Comparison of ENCODE assay signal across 8 cellular contexts in the genomic region with DNA sequence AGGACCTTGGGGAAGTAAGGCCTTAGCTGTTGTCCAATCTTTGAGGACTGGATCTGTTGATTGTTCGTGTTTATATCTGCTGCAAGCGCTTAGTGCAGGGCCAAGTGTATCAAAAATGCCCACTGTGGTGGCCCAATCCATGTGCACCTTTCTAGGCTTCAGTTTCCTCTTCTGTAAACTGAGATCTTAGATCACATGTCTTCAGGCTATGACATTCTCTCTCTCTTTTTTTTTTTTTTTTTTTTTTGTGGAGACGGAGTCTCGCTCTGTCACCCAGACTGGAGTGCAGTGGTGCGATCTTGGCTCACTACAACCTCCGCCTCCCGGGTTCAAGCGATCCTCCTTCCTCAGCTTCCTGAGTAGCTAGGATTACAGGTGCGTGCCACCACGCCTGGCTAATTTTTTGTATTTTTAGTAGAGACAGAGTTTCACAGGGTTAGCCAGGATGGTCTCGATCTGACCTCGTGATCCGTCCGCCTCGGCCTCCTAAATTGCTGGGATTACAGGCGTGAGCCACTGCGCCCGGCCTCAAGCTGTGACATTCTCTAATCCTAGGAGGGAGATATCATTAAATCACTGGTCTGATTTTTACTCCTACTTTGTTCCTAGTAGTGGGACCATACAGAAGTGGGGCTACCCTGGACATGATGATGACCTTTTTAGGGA. TPM values are rescaled to one million over a fixed set of nuclear protein-coding genes. Genes with fewer than 3 reads are reported as not detected.
DNase-seq lines count a peak whose midpoint lies in the region; TF ChIP-seq lines count a peak whose summit lies in the region.
"Not testable (repeated sequence)": the region's sequence is repeated elsewhere in the genome, so short reads cannot be mapped to it uniquely, and the experiment has no call there.

No MANE protein-coding gene starts in this region.

- BruUV-seq in OCI-LY7 (replicated peaks; lab: Mats Ljungman, UMichigan) = not testable (repeated sequence)

- CTCF ChIA-PET in HEK293 (lab: Yijun Ruan, JAX) = interaction anchor here (0.8 kb wide), 1 partner anchor 10 kb away, joined by 3 read pairs; no protein-coding TSS in a partner anchor
- CTCF ChIA-PET in OCI-LY7 (lab: Charles Lee; ENCODE audit: unreplicated experiment) = not testable (repeated sequence)

- H3K9ac ChIP-seq in BLaER1 treated with 17β-estradiol and CSF1 and Interleukin-3, amounts not matched to agents 10 nM and 100 nM = peak overlapping the region in 5 of 11 experiments; percentile 11 to 48 (median 34); a peak in 4 of 22 replicates

- peak overlapping the region in 1 of 11 experiments; percentile 11; a peak in 1 of 22 replicates for H3K27ac ChIP-seq in BLaER1 treated with 17β-estradiol and CSF1 and Interleukin-3, amounts not matched to agents 10 nM and 100 nM
- not testable (repeated sequence) for H3K27ac ChIP-seq in HEK293 (ENCODE audit: extremely low read depth, low read depth, low read length); OCI-LY7 (ENCODE audit: low read depth, low read length, poor library complexity, severe bottlenecking)

- not testable (repeated sequence) for H3K9me3 ChIP-seq in BLaER1 treated with 17β-estradiol and CSF1 and Interleukin-3, amounts not matched to agents 10 nM and 100 nM (replicated peaks in 1 of 11); HEK293 (ENCODE audit: control insufficient read depth, insufficient read depth, low read depth, low read length); OCI-LY7 (ENCODE audit: low read length)

- peak overlapping the region; percentile 52 to 96 (median 91) for H3K4me2 ChIP-seq in BLaER1 treated with 17β-estradiol and CSF1 and Interleukin-3, amounts not matched to agents 10 nM and 100 nM
- peak overlapping the region; percentile 45 for H3K4me2 ChIP-seq in OCI-LY7 (ENCODE audit: low read length)

- not testable (repeated sequence) for H2AFZ ChIP-seq in OCI-LY7 (ENCODE audit: low read length)

- H3K9me2 ChIP-seq in OCI-LY7 (ENCODE audit: insufficient read depth, low read length) = not testable (repeated sequence)

- not testable (repeated sequence) for TF ChIP-seq CTCF in HEK293 (tag by site-specific recombination; IDR thresholded peaks at IDR 0.05); OCI-LY7 (conservative IDR thresholded peaks at IDR 0.05; ENCODE audit: low read length); brain (conservative IDR thresholded peaks at IDR 0.05); neural crest cell (conservative IDR thresholded peaks at IDR 0.05); type B pancreatic cell (conservative IDR thresholded peaks at IDR 0.05)

- peaks cover 61% of the 10 kb centered on the region for H3K79me2 ChIP-seq in OCI-LY7 (ENCODE audit: insufficient read depth, low read depth, low read length)

- H3K4me1 Mint-ChIP-seq in activated T-cell treated with anti-CD3 and anti-CD28 coated beads, Interleukin-2, amount 50 U/mL, for 24 hours (ENCODE audit: low read depth) = peaks cover 63% of the 10 kb centered on the region
- H3K4me1 Mint-ChIP-seq in brain (peaks cover 75% of the 10 kb centered on the region), neural crest cell (peaks cover 65% of the 10 kb centered on the region), type B pancreatic cell (ENCODE audit: unreplicated experiment) (peaks cover 59% of the 10 kb centered on the region)

- intact Hi-C loops in OCI-LY7 (cut with micrococcal nuclease; ENCODE audit: unreplicated experiment) = loop anchor here (10.0 kb wide), 1 partner anchor 602 kb away; no protein-coding TSS in a partner anchor

- not testable (repeated sequence) for H3K27me3 ChIP-seq in BLaER1 treated with 17β-estradiol and CSF1 and Interleukin-3, amounts not matched to agents 10 nM and 100 nM

- H3K4me3 ChIP-seq in BLaER1 treated with 17β-estradiol and CSF1 and Interleukin-3, amounts not matched to agents 10 nM and 100 nM = peak overlapping the region in 1 of 10 experiments; percentile 4; a peak in 2 of 20 replicates
- not testable (repeated sequence) for H3K4me3 ChIP-seq in HEK293 (ENCODE audit: low read depth, low read length)
- H3K4me3 ChIP-seq in OCI-LY7 (ENCODE audit: low read depth, low read length, poor library complexity, severe bottlenecking) = peak overlapping the region; percentile 14

- not testable (repeated sequence) for H3K27ac Mint-ChIP-seq in activated T-cell treated with anti-CD3 and anti-CD28 coated beads, Interleukin-2, amount 50 U/mL, for 24 hours; neural crest cell (ENCODE audit: unreplicated experiment)
- H3K27ac Mint-ChIP-seq in brain (peak overlapping the region in 3 of 5 experiments; percentile 88 to 93 (median 92)), type B pancreatic cell (peak overlapping the region; percentile 87)

- POLR2A ChIA-PET in HEK293 (lab: Yijun Ruan, JAX) (interaction anchor here (0.7 kb wide), 1 partner anchor 154 kb away, joined by 4 read pairs; no protein-coding TSS in a partner anchor), OCI-LY7 (lab: Charles Lee) (interaction anchor here (0.7 kb wide), 1 partner anchor 51 kb away, joined by 6 read pairs; no protein-coding TSS in a partner anchor)

- peaks cover 71% of the 10 kb centered on the region for H3K36me3 Mint-ChIP-seq in activated T-cell treated with anti-CD3 and anti-CD28 coated beads, Interleukin-2, amount 50 U/mL, for 24 hours (ENCODE audit: low read depth)
- H3K36me3 Mint-ChIP-seq in brain (peaks cover 11% of the 10 kb centered on the region), type B pancreatic cell (peaks cover 15% of the 10 kb centered on the region)
- H3K36me3 Mint-ChIP-seq in neural crest cell (ENCODE audit: low read depth) = not testable (repeated sequence)

- H3K27me3 Mint-ChIP-seq in activated T-cell treated with anti-CD3 and anti-CD28 coated beads, Interleukin-2, amount 50 U/mL, for 24 hours; neural crest cell (ENCODE audit: low read depth); type B pancreatic cell: not testable (repeated sequence)
- peaks cover 17% of the 10 kb centered on the region for H3K27me3 Mint-ChIP-seq in brain

- peaks cover 55 to 78% (median 71%) of the 10 kb centered on the region in 10 experiments for H3K4me1 ChIP-seq in BLaER1 treated with 17β-estradiol and CSF1 and Interleukin-3, amounts not matched to agents 10 nM and 100 nM
- peaks cover 13% of the 10 kb centered on the region for H3K4me1 ChIP-seq in HEK293 (ENCODE audit: control insufficient read depth, insufficient read depth, low read length)
- H3K4me1 ChIP-seq in OCI-LY7 (ENCODE audit: insufficient read depth, low read length, poor library complexity, severe bottlenecking) = peaks cover 42% of the 10 kb centered on the region

- not testable (repeated sequence) for H4K20me1 ChIP-seq in BLaER1 treated with 17β-estradiol and CSF1 and Interleukin-3, amounts not matched to agents 10 nM and 100 nM; OCI-LY7 (ENCODE audit: insufficient read depth, low read length)

- H3K36me3 ChIP-seq in BLaER1 treated with 17β-estradiol and CSF1 and Interleukin-3, amounts not matched to agents 10 nM and 100 nM = peaks cover 0 to 22% (median 0%) of the 10 kb centered on the region in 11 experiments; a peak in 7 of 22 replicates
- not testable (repeated sequence) for H3K36me3 ChIP-seq in HEK293 (ENCODE audit: control insufficient read depth in 2 of 2, insufficient read depth in 1 of 2, low read length in 2 of 2)
- peaks cover 34% of the 10 kb centered on the region for H3K36me3 ChIP-seq in OCI-LY7 (ENCODE audit: insufficient read depth, low read length)

- not testable (repeated sequence) for H3K9me3 Mint-ChIP-seq in activated T-cell treated with anti-CD3 and anti-CD28 coated beads, Interleukin-2, amount 50 U/mL, for 24 hours; brain; neural crest cell; type B pancreatic cell

- DNase-seq in OCI-LY7 (ENCODE audit: low spot score); activated T-cell treated with anti-CD3 and anti-CD28 coated beads, Interleukin-2, amount 50 U/mL, for 24 hours; neural crest cell (ENCODE audit: low read depth, low spot score); type B pancreatic cell (ENCODE audit: extremely low spot score, unreplicated experiment): not testable (repeated sequence)
- peak; percentile 50 for DNase-seq in left kidney (ENCODE audit: low read depth, low spot score)

- H3K4me3 Mint-ChIP-seq in activated T-cell treated with anti-CD3 and anti-CD28 coated beads, Interleukin-2, amount 50 U/mL, for 24 hours = peak overlapping the region; percentile 85
- H3K4me3 Mint-ChIP-seq in brain (peak overlapping the region; percentile 31 to 95 (median 69)), neural crest cell (peak overlapping the region; percentile 93), type B pancreatic cell (peak overlapping the region; percentile 78)

TF ChIP-seq in HEK293, 187 proteins besides CTCF, POLR2A, EP300 and RAD21:
- TF ChIP-seq OSR2 (tag by site-specific recombination; IDR thresholded peaks at IDR 0.05) (0 out of 2 replicates have a peak, but pooled peaks have one; percentile 28), ZNF184 (tag by site-specific recombination; IDR thresholded peaks at IDR 0.05) (0 out of 2 replicates have a peak, but pooled peaks have one; percentile 46)
TF ChIP-seq in HEK293: peak in this region for 2; not testable (repeated sequence) for 185.

RNA-seq across cellular contexts. Expression of gene SFXN2, which starts 2.6 kb away (rescaled TPM):
- 26.9 and 38.1 TPM in 2 replicates for total RNA-seq in OCI-LY7 (2014; rRNA removed; shearing (Covaris generic))
- total RNA-seq in OCI-LY7 (2022) = 43.0 and 45.1 TPM in 2 replicates
- 5.7 TPM for polyA plus RNA-seq in brain (ENCODE audit: insufficient read depth, low read depth, low replicate concordance)
- total RNA-seq in neural crest cell = 36.6 and 38.2 TPM in 2 replicates
- 27.8 and 35.8 TPM in 2 replicates for total RNA-seq in type B pancreatic cell (ENCODE audit: low replicate concordance)

RNA-seq across cellular contexts. Expression of gene ARL3, which starts 2.8 kb away (rescaled TPM):
- total RNA-seq in OCI-LY7 (2014; rRNA removed; shearing (Covaris generic)) = 7.3 and 8.1 TPM in 2 replicates
- total RNA-seq in OCI-LY7 (2022) (11.7 and 12.5 TPM in 2 replicates), neural crest cell (32.5 and 34.6 TPM in 2 replicates), type B pancreatic cell (ENCODE audit: low replicate concordance) (12.2 and 15.8 TPM in 2 replicates)
- 33.2 TPM for polyA plus RNA-seq in brain (ENCODE audit: insufficient read depth, low read depth, low replicate concordance)

RNA-seq across cellular contexts. Expression of gene WBP1L, which starts 26.7 kb away (rescaled TPM):
- 12.5 and 17.6 TPM in 2 replicates for total RNA-seq in OCI-LY7 (2014; rRNA removed; shearing (Covaris generic))
- total RNA-seq in OCI-LY7 (2022) = 22.3 and 24.4 TPM in 2 replicates
- 23.8 TPM for polyA plus RNA-seq in brain (ENCODE audit: insufficient read depth, low read depth, low replicate concordance)
- total RNA-seq in neural crest cell = 21.2 and 22.0 TPM in 2 replicates
- 40.3 and 80.4 TPM in 2 replicates for total RNA-seq in type B pancreatic cell (ENCODE audit: low replicate concordance)
